Comparison of ENCODE assay signal across 23 cellular contexts in the genomic region with DNA sequence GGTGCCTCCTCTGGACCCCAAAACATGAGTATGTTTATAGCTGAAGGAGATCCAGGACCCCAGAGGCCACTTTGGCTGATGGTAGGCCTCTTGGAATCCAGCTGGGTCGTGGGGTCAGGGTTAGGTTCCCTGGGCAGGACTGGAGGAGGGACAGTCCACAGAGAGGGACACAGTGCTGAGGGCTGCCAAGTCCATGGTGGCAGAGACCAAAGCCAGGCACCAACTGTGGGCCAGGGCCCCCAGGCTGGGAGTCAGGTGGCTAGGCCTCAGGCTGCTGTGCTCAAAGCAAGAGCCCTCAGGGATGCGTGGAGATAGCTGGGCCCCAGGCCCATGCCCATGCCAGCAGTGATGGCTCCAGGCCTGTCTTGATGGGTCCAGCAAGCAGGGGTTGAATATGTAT.
"Had no signal": no experiment of that assay in that cellular context is flagged by ENCODE, and none has a peak within 500 bp of the region (broad histone marks: within the 10 kb centered on the region; RNA-seq: fewer than 3 reads in every experiment).

No MANE protein-coding gene starts in this region.

- H2AFZ ChIP-seq: hepatocyte, parathyroid adenoma had no signal

- H3K4me2 ChIP-seq: hepatocyte had no signal

- H3K9ac ChIP-seq: parathyroid adenoma had no signal

- H3K79me2 ChIP-seq: hepatocyte, parathyroid adenoma had no signal

- H3K27me3 ChIP-seq: hepatocyte, uterus had no signal

- H3K36me3 ChIP-seq: heart left ventricle, left lung, lower lobe of right lung, neutrophil, tibial nerve, uterus had no signal

- ATAC-seq: heart left ventricle; left colon; left lung; lower lobe of right lung; naive thymus-derived CD8-positive, alpha-beta T cell; psoas muscle; right cardiac atrium; sciatic nerve had no signal

- H3K9me3 ChIP-seq: heart left ventricle, left lung, lower lobe of right lung, neutrophil, psoas muscle, tibial nerve, uterus had no signal

- H3K4me1 ChIP-seq: parathyroid adenoma, psoas muscle, uterus had no signal

- DNase-seq: heart left ventricle; left colon; left lung; lower lobe of right lung; mammary epithelial cell; mesenchymal stem cell; naive thymus-derived CD8-positive, alpha-beta T cell; occipital lobe; stimulated activated CD4-positive, alpha-beta T cell treated with anti-CD3 and anti-CD28 coated beads, Interleukin-12 subunit alpha, Interleukin-12 subunit beta, amount 100 ng/mL, for 4 hours; stimulated activated CD4-positive, alpha-beta T cell treated with anti-CD3 and anti-CD28 coated beads, Interleukin-15, amount 100 ng/mL, for 24 hours; stimulated activated CD4-positive, alpha-beta T cell treated with anti-CD3 and anti-CD28 coated beads, Interleukin-2, amount 100 ng/mL, for 24 hours; stimulated activated CD4-positive, alpha-beta T cell treated with anti-CD3 and anti-CD28 coated beads, Interleukin-4, amount 100 ng/mL, for 1 hour; stimulated activated naive CD4-positive, alpha-beta T cell; substantia nigra; uterus had no signal

- H3K4me3 ChIP-seq: heart left ventricle, hepatocyte, left lung, lower lobe of right lung, psoas muscle, skin epidermis, tibial nerve, uterus had no signal

- H3K27ac ChIP-seq: heart left ventricle, hepatocyte, left lung, lower lobe of right lung, neutrophil, parathyroid adenoma, psoas muscle, skin epidermis, tibial nerve, uterus had no signal
